15 cellular contexts compared by ENCODE assay signal in genomic region chr19:38697641-38698071, GRCh38. TPM values are rescaled to one million over a fixed set of nuclear protein-coding genes. Genes with fewer than 3 reads are reported as not detected.
DNase-seq lines count a peak whose midpoint lies in the region; ATAC-seq and TF ChIP-seq lines count a peak whose summit lies in the region.
"Had no signal": no experiment of that assay in that cellular context is flagged by ENCODE, and none has a peak within 500 bp of the region (broad histone marks: within the 10 kb centered on the region; RNA-seq: fewer than 3 reads in every experiment).

No MANE protein-coding gene starts in this region.

- H3K4me1 Mint-ChIP-seq in activated CD8-positive, alpha-beta T cell treated with anti-CD3 and anti-CD28 coated beads for 36 hours (ENCODE audit: low read depth) = peaks cover 38% of the 10 kb centered on the region

- H3K14ac ChIP-seq in neuronal stem cell (ENCODE audit: low read length) = peak overlapping the region; percentile 8

- H3K36me3 Mint-ChIP-seq in activated CD8-positive, alpha-beta T cell treated with anti-CD3 and anti-CD28 coated beads for 36 hours (ENCODE audit: low read depth) = peaks cover 3% of the 10 kb centered on the region

- H3K9ac ChIP-seq in neuronal stem cell (ENCODE audit: low read depth, low read length, poor library complexity) = peak overlapping the region; percentile 71

- ATAC-seq in left cardiac atrium (no peak), esophagus mucosa (peak; percentile 2)
- ATAC-seq in activated CD8-positive, alpha-beta T cell treated with anti-CD3 and anti-CD28 coated beads for 36 hours = no peak
- ATAC-seq: activated CD4-positive, alpha-beta T cell treated with anti-CD3 and anti-CD28 coated beads for 36 hours had no signal

- TF ChIP-seq CTCF in left ventricle myocardium inferior (IDR thresholded peaks at IDR 0.05; ENCODE audit: borderline replicate concordance) (no peak), uterus (IDR thresholded peaks at IDR 0.05) (no peak)
- no peak for TF ChIP-seq CTCF in activated CD8-positive, alpha-beta T cell treated with anti-CD3 and anti-CD28 coated beads for 36 hours (IDR thresholded peaks at IDR 0.05)

- H2BK5ac ChIP-seq in neuronal stem cell (ENCODE audit: low read length) = peak overlapping the region; percentile 25

- peak overlapping the region; percentile 84 for H2AK5ac ChIP-seq in neuronal stem cell (ENCODE audit: low read depth, low read length)

- peak overlapping the region; percentile 28 for H4K91ac ChIP-seq in neuronal stem cell (ENCODE audit: low read depth, low read length, poor library complexity)

- H3K18ac ChIP-seq in neuronal stem cell (ENCODE audit: low read length) = peak overlapping the region; percentile 51

- H3K4me3 Mint-ChIP-seq in activated CD8-positive, alpha-beta T cell treated with anti-CD3 and anti-CD28 coated beads for 36 hours = no peak overlapping the region
- H3K4me3 Mint-ChIP-seq: activated CD4-positive, alpha-beta T cell treated with anti-CD3 and anti-CD28 coated beads for 36 hours; activated naive CD4-positive, alpha-beta T cell treated with anti-CD3 and anti-CD28 coated beads for 36 hours had no signal

- no peak overlapping the region for H3K4me3 ChIP-seq in left ventricle myocardium inferior
- no peak overlapping the region for H3K4me3 ChIP-seq in neuronal stem cell (ENCODE audit: low read length in 2 of 2)
- no peak overlapping the region for H3K4me3 ChIP-seq in uterus
- H3K4me3 ChIP-seq: SJSA1 had no signal

- CTCF ChIA-PET in activated CD8-positive, alpha-beta T cell treated with anti-CD3 and anti-CD28 coated beads for 36 hours (lab: Charles Lee) = no interaction called here

- H2BK120ac ChIP-seq in neuronal stem cell (ENCODE audit: low read depth, low read length) = no peak overlapping the region

- DNase-seq in left ventricle myocardium inferior (no peak), left cardiac atrium (no peak), neuronal stem cell (ENCODE audit: low spot score) (no peak), uterus (no peak), SIG-M5 (lab: John Stamatoyannopoulos, UW) (no peak), NCI-H748 (lab: John Stamatoyannopoulos, UW; ENCODE audit: unreplicated experiment) (no peak)
- DNase-seq in activated CD8-positive, alpha-beta T cell treated with anti-CD3 and anti-CD28 coated beads for 36 hours = no peak
- DNase-seq: activated CD4-positive, alpha-beta T cell treated with anti-CD3 and anti-CD28 coated beads for 36 hours; activated naive CD4-positive, alpha-beta T cell treated with anti-CD3 and anti-CD28 coated beads for 36 hours; NCI-H1048; NCI-H510A treated with DMSO at 0.1 percent for 48 hours; stimulated activated naive CD4-positive, alpha-beta T cell had no signal

- H3K9me3 ChIP-seq in left ventricle myocardium inferior (replicated peaks) (no peaks in the 10 kb centered on the region), neuronal stem cell (replicated peaks in 1 of 2; ENCODE audit: control insufficient read depth in 2 of 2, insufficient read depth in 1 of 2, low read depth in 1 of 2, low read length in 2 of 2) (no peaks in the 10 kb centered on the region), uterus (no peaks in the 10 kb centered on the region)
- H3K9me3 ChIP-seq: SJSA1 had no signal

- peak overlapping the region; percentile 55 for H3K4ac ChIP-seq in neuronal stem cell (ENCODE audit: low read length)

- no peak overlapping the region for H2AFZ ChIP-seq in neuronal stem cell (ENCODE audit: low read length)

- peaks cover 25% of the 10 kb centered on the region for H3K79me1 ChIP-seq in neuronal stem cell (ENCODE audit: low read depth, low read length)

- TF ChIP-seq POLR2A in uterus (IDR thresholded peaks at IDR 0.05) = no peak

- H2BK15ac ChIP-seq in neuronal stem cell (ENCODE audit: low read length) = peak overlapping the region; percentile 2

- H4K8ac ChIP-seq in neuronal stem cell (ENCODE audit: low read depth, low read length) = no peak overlapping the region

- intact Hi-C loops in left ventricle myocardium inferior (cut with micrococcal nuclease) = no loop called here
- intact Hi-C loops in left cardiac atrium (cut with DNase I) = no loop called here
- intact Hi-C loops in uterus (cut with DNase I; ENCODE audit: low total_unique reads) = no loop called here
- intact Hi-C loops in activated CD8-positive, alpha-beta T cell treated with anti-CD3 and anti-CD28 coated beads for 36 hours (cut with micrococcal nuclease) = no loop called here

- H3K27ac ChIP-seq in left ventricle myocardium inferior (replicated peaks) = peak overlapping the region; percentile 91
- H3K27ac ChIP-seq in neuronal stem cell (replicated peaks; ENCODE audit: low read length) = peak overlapping the region; percentile 44
- H3K27ac ChIP-seq in uterus = peak overlapping the region; percentile 95 to 100
- H3K27ac ChIP-seq: HL-60, SJSA1 had no signal

- no peak overlapping the region for H3K27ac Mint-ChIP-seq in activated CD8-positive, alpha-beta T cell treated with anti-CD3 and anti-CD28 coated beads for 36 hours
- H3K27ac Mint-ChIP-seq: activated naive CD4-positive, alpha-beta T cell treated with anti-CD3 and anti-CD28 coated beads for 36 hours had no signal

- H3K36me3 ChIP-seq in left ventricle myocardium inferior = peaks cover 33% of the 10 kb centered on the region
- H3K36me3 ChIP-seq in neuronal stem cell (replicated peaks in 1 of 2; ENCODE audit: control insufficient read depth in 2 of 2, insufficient read depth in 2 of 2, low read length in 2 of 2) = peaks cover 23 to 51% of the 10 kb centered on the region in 2 donors
- H3K36me3 ChIP-seq in uterus = no peaks in the 10 kb centered on the region

- H3K27me3 Mint-ChIP-seq in activated CD8-positive, alpha-beta T cell treated with anti-CD3 and anti-CD28 coated beads for 36 hours = no peaks in the 10 kb centered on the region
- H3K27me3 Mint-ChIP-seq: activated CD4-positive, alpha-beta T cell treated with anti-CD3 and anti-CD28 coated beads for 36 hours had no signal

- WGBS in neuronal stem cell (ENCODE audit: extremely low coverage in 2 of 2, insufficient read length in 2 of 2, insufficient replicate concordance in 1 of 2), 2 donors = no CpG with 5 or more reads among the region's 11 CpGs

- H2BK12ac ChIP-seq in neuronal stem cell (ENCODE audit: low read length) = peak overlapping the region; percentile 95

- H3K4me1 ChIP-seq in left ventricle myocardium inferior = peaks cover 100% of the 10 kb centered on the region
- H3K4me1 ChIP-seq in neuronal stem cell (ENCODE audit: control insufficient read depth in 2 of 2, insufficient read depth in 1 of 2, low read depth in 1 of 2, low read length in 2 of 2) = peaks cover 27 to 49% of the 10 kb centered on the region in 2 donors
- H3K4me1 ChIP-seq in uterus = peaks cover 28 to 42% of the 10 kb centered on the region in 2 donors

- no peaks in the 10 kb centered on the region for H3K9me3 Mint-ChIP-seq in activated CD8-positive, alpha-beta T cell treated with anti-CD3 and anti-CD28 coated beads for 36 hours
- H3K9me3 Mint-ChIP-seq: activated naive CD4-positive, alpha-beta T cell treated with anti-CD3 and anti-CD28 coated beads for 36 hours had no signal

- peak overlapping the region; percentile 62 for H3K23ac ChIP-seq in neuronal stem cell (ENCODE audit: low read depth, low read length, poor library complexity)

- H3K27me3 ChIP-seq in left ventricle myocardium inferior (ENCODE audit: low read depth) (no peaks in the 10 kb centered on the region), neuronal stem cell (ENCODE audit: control insufficient read depth in 3 of 3, insufficient read depth in 3 of 3, low read depth in 1 of 3, low read length in 3 of 3) (no peaks in the 10 kb centered on the region), uterus (no peaks in the 10 kb centered on the region)
- H3K27me3 ChIP-seq: SJSA1 had no signal

- no peak overlapping the region for H3K4me2 ChIP-seq in neuronal stem cell (ENCODE audit: insufficient read depth, low read length, poor library complexity, severe bottlenecking)

- POLR2A ChIA-PET in activated CD8-positive, alpha-beta T cell treated with anti-CD3 and anti-CD28 coated beads for 36 hours (lab: Charles Lee) = no interaction called here

RNA-seq across cellular contexts. Expression of gene CAPN12, which starts 46.6 kb away (rescaled TPM):
- 0.22 TPM for total RNA-seq in left ventricle myocardium inferior
- total RNA-seq in left cardiac atrium = under 1 TPM; 0.77 to 0.81 TPM
- 2.2 TPM for total RNA-seq in esophagus mucosa
- 5.6 TPM for polyA plus RNA-seq in neuronal stem cell (2013, experiment 1 of 2)
- polyA plus RNA-seq in neuronal stem cell (2013, experiment 2 of 2) = 5.2 TPM
- total RNA-seq in uterus = 1 to 10 TPM in 2 of 4 donors, under 1 TPM in 1, not detected in 1; 0.83 to 8.4 (median 8.2) TPM
- total RNA-seq in activated CD8-positive, alpha-beta T cell treated with anti-CD3 and anti-CD28 coated beads for 36 hours = 10 to 100 TPM; 19.6 to 22.7 TPM
- total RNA-seq: SJSA1 had no signal

RNA-seq across cellular contexts. Expression of gene ACTN4, which starts 50.2 kb away (rescaled TPM):
- total RNA-seq in left ventricle myocardium inferior (111 TPM), left cardiac atrium (100 to 1,000 TPM; 160 to 333 TPM), esophagus mucosa (455 TPM), uterus (100 to 1,000 TPM; 259 to 844 (median 429) TPM)
- polyA plus RNA-seq in neuronal stem cell (2013, experiment 1 of 2) = 205 TPM
- polyA plus RNA-seq in neuronal stem cell (2013, experiment 2 of 2) = 200 TPM
- 100 to 1,000 TPM; 183 to 189 TPM for total RNA-seq in activated CD8-positive, alpha-beta T cell treated with anti-CD3 and anti-CD28 coated beads for 36 hours

Comparison
In these comparisons a context has a peak if more than half of its experiments do, and no peak if none do; other contexts are left out.
1. H3K27ac ChIP-seq: peak in every context shown above with its lines; median percentile 98 in uterus; 91 in left ventricle myocardium inferior; 44 in neuronal stem cell.